Comparison of ENCODE assay signal across 14 cellular contexts in the genomic region with DNA sequence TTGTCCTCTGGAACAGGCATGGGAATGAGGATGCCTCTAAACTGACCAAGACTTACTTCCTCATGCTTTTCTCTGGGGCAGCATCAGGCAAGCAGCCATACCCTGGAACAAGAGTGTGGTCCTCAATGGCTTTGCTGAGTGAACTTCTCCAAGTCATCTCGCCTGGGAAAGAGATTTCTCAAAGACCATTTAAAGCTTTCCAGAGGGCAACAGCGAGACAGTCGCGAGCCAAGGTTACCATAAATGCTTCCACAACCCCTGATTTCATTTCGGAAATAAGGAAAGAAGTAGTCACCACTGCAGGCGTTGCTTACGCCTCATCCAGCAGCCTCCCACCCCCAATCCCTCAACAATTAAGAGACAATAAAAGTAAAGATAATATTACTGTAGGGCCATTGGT. TPM values are rescaled to one million over a fixed set of nuclear protein-coding genes. Genes with fewer than 3 reads are reported as not detected.
A peak's percentile ranks its signal among the peaks of the same experiment; 100 is the strongest.
DNase-seq lines count a peak whose midpoint lies in the region; ATAC-seq and TF ChIP-seq lines count a peak whose summit lies in the region.
"Had no signal": no experiment of that assay in that cellular context is flagged by ENCODE, and none has a peak within 500 bp of the region (broad histone marks: within the 10 kb centered on the region; RNA-seq: fewer than 3 reads in every experiment).

No MANE protein-coding gene starts in this region.

- H3K9ac ChIP-seq in endodermal cell (ENCODE audit: extremely low read depth, low read length, poor library complexity, severe bottlenecking): no peak overlapping the region

- H3K9me3 Mint-ChIP-seq in activated naive CD8-positive, alpha-beta T cell (ENCODE audit: low read depth): peaks cover 4% of the 10 kb centered on the region
- H3K9me3 Mint-ChIP-seq in activated naive CD8-positive, alpha-beta T cell treated with anti-CD3 and anti-CD28 coated beads for 36 hours: no peaks in the 10 kb centered on the region
- H3K9me3 Mint-ChIP-seq in endodermal cell (no peaks in the 10 kb centered on the region), nephron (peaks cover 8% of the 10 kb centered on the region)
- peaks cover 0 to 6% of the 10 kb centered on the region in 2 donors for H3K9me3 Mint-ChIP-seq in activated naive CD4-positive, alpha-beta T cell treated with anti-CD3 and anti-CD28 coated beads, Interleukin-2, amount 50 U/mL, for 72 hours

- no peak for ATAC-seq in HG03571 (IDR thresholded peaks at IDR 0.05; ENCODE audit: unreplicated experiment)
- ATAC-seq in activated naive CD4-positive, alpha-beta T cell treated with anti-CD3 and anti-CD28 coated beads, Interleukin-2, amount 50 U/mL, for 72 hours: no peak

- no peak for DNase-seq in activated naive CD8-positive, alpha-beta T cell treated with anti-CD3 and anti-CD28 coated beads for 36 hours
- DNase-seq in endodermal cell (peak; percentile 52), vagina (ENCODE audit: extremely low spot score in 2 of 2) (no peak), SW 1271 (lab: John Stamatoyannopoulos, UW) (no peak)
- no peak for DNase-seq in activated naive CD4-positive, alpha-beta T cell treated with anti-CD3 and anti-CD28 coated beads, Interleukin-2, amount 50 U/mL, for 72 hours (ENCODE audit: low spot score in 2 of 2)
- DNase-seq: ACHN; immature natural killer cell; naive B cell; NCI-H1436 treated with DMSO at 0.1 percent for 48 hours; stimulated activated CD4-positive, alpha-beta T cell treated with anti-CD3 and anti-CD28 coated beads, Interleukin-15, amount 100 ng/mL, for 24 hours; T-helper 2 cell had no signal

- H3K27ac ChIP-seq in endodermal cell (ENCODE audit: low read depth, low read length): no peak overlapping the region
- H3K27ac ChIP-seq in vagina: peak overlapping the region; percentile 86

- peaks cover 60% of the 10 kb centered on the region for H3K27me3 ChIP-seq in endodermal cell (ENCODE audit: control insufficient read depth, insufficient read depth, low read length, poor library complexity, severe bottlenecking)
- no peaks in the 10 kb centered on the region for H3K27me3 ChIP-seq in vagina

- H3K4me1 ChIP-seq in endodermal cell (ENCODE audit: control insufficient read depth, insufficient read depth, low read length): peaks cover 5% of the 10 kb centered on the region
- H3K4me1 ChIP-seq in vagina: peaks cover 17% of the 10 kb centered on the region

- intact Hi-C loops in vagina (cut with DNase I): no loop called here

- no peaks in the 10 kb centered on the region for H3K36me3 Mint-ChIP-seq in activated naive CD8-positive, alpha-beta T cell
- H3K36me3 Mint-ChIP-seq in activated naive CD8-positive, alpha-beta T cell treated with anti-CD3 and anti-CD28 coated beads for 36 hours: no peaks in the 10 kb centered on the region
- no peaks in the 10 kb centered on the region for H3K36me3 Mint-ChIP-seq in endodermal cell (ENCODE audit: low read depth)
- peaks cover 6% of the 10 kb centered on the region for H3K36me3 Mint-ChIP-seq in nephron (ENCODE audit: low read depth)
- H3K36me3 Mint-ChIP-seq in activated naive CD4-positive, alpha-beta T cell treated with anti-CD3 and anti-CD28 coated beads, Interleukin-2, amount 50 U/mL, for 72 hours: peaks cover 11 to 33% of the 10 kb centered on the region in 2 donors
- H3K36me3 Mint-ChIP-seq: naive B cell had no signal

- peaks cover 39% of the 10 kb centered on the region for H3K27me3 Mint-ChIP-seq in activated naive CD8-positive, alpha-beta T cell
- H3K27me3 Mint-ChIP-seq in activated naive CD8-positive, alpha-beta T cell treated with anti-CD3 and anti-CD28 coated beads for 36 hours: peaks cover 69% of the 10 kb centered on the region
- peaks cover 57% of the 10 kb centered on the region for H3K27me3 Mint-ChIP-seq in endodermal cell (ENCODE audit: insufficient read depth)
- H3K27me3 Mint-ChIP-seq in nephron (ENCODE audit: low read depth): peaks cover 16% of the 10 kb centered on the region

- H3K4me3 ChIP-seq in endodermal cell (ENCODE audit: low read length) (no peak overlapping the region), vagina (peak overlapping the region; percentile 69 to 81)

- no peak overlapping the region for H3K27ac Mint-ChIP-seq in activated naive CD8-positive, alpha-beta T cell
- no peak overlapping the region for H3K27ac Mint-ChIP-seq in activated naive CD8-positive, alpha-beta T cell treated with anti-CD3 and anti-CD28 coated beads for 36 hours
- H3K27ac Mint-ChIP-seq in endodermal cell: no peak overlapping the region
- peak overlapping the region; percentile 95 to 98 (median 96) for H3K27ac Mint-ChIP-seq in nephron
- no peak overlapping the region for H3K27ac Mint-ChIP-seq in activated naive CD4-positive, alpha-beta T cell treated with anti-CD3 and anti-CD28 coated beads, Interleukin-2, amount 50 U/mL, for 72 hours
- H3K27ac Mint-ChIP-seq: immature natural killer cell, naive B cell had no signal

- peak overlapping the region; percentile 24 for H3K4me3 Mint-ChIP-seq in activated naive CD8-positive, alpha-beta T cell
- no peak overlapping the region for H3K4me3 Mint-ChIP-seq in activated naive CD8-positive, alpha-beta T cell treated with anti-CD3 and anti-CD28 coated beads for 36 hours
- H3K4me3 Mint-ChIP-seq in endodermal cell (peak overlapping the region; percentile 66), nephron (peak overlapping the region; percentile 91 to 96 (median 96))

- no peak for TF ChIP-seq POLR2A in vagina (IDR thresholded peaks at IDR 0.05)

- peaks cover 9% of the 10 kb centered on the region for H3K4me1 Mint-ChIP-seq in activated naive CD8-positive, alpha-beta T cell (ENCODE audit: low read depth)
- H3K4me1 Mint-ChIP-seq in activated naive CD8-positive, alpha-beta T cell treated with anti-CD3 and anti-CD28 coated beads for 36 hours: peaks cover 7% of the 10 kb centered on the region
- H3K4me1 Mint-ChIP-seq in endodermal cell (peaks cover 21% of the 10 kb centered on the region), nephron (peaks cover 24% of the 10 kb centered on the region)
- H3K4me1 Mint-ChIP-seq: immature natural killer cell had no signal

- no peaks in the 10 kb centered on the region for H3K36me3 ChIP-seq in endodermal cell (ENCODE audit: control insufficient read depth, insufficient read depth, low read length)
- no peaks in the 10 kb centered on the region for H3K36me3 ChIP-seq in vagina

- H3K9me3 ChIP-seq in endodermal cell (ENCODE audit: control insufficient read depth, low read length): no peaks in the 10 kb centered on the region
- no peaks in the 10 kb centered on the region for H3K9me3 ChIP-seq in vagina

- TF ChIP-seq CTCF in endodermal cell (conservative IDR thresholded peaks at IDR 0.05): no peak
- TF ChIP-seq CTCF in nephron (IDR thresholded peaks at IDR 0.05; ENCODE audit: unreplicated experiment in 3 of 3): no peak
- TF ChIP-seq CTCF in vagina (IDR thresholded peaks at IDR 0.05): no peak

- WGBS in endodermal cell (ENCODE audit: insufficient coverage in 1 of 2, insufficient read length in 1 of 2), 2 experiments: 63 to 83% methylated on average over 4 to 7 of the region's 7 CpGs

RNA-seq across cellular contexts. Expression of gene SNCAIP, which starts 1.2 kb away (rescaled TPM):
- total RNA-seq in activated naive CD8-positive, alpha-beta T cell treated with anti-CD3 and anti-CD28 coated beads for 36 hours: not detected
- total RNA-seq in endodermal cell (1 to 10 TPM; 1.4 to 2.1 TPM), vagina (11.3 TPM)
- polyA plus RNA-seq in endodermal cell (2013, experiment 1 of 2): 15.0 TPM
- 18.3 TPM for polyA plus RNA-seq in endodermal cell (2013, experiment 2 of 2)
- not detected for total RNA-seq in activated naive CD4-positive, alpha-beta T cell treated with anti-CD3 and anti-CD28 coated beads, Interleukin-2, amount 50 U/mL, for 72 hours
- polyA plus RNA-seq: immature natural killer cell had no signal

Comparison
In these comparisons a context has a peak if more than half of its experiments do, and no peak if none do; other contexts are left out.
1. H3K27ac Mint-ChIP-seq: peak in nephron (3 of 3); none in activated naive CD8-positive, alpha-beta T cell (single experiment), activated naive CD8-positive, alpha-beta T cell treated with anti-CD3 and anti-CD28 coated beads for 36 hours (single experiment), endodermal cell (single experiment) and activated naive CD4-positive, alpha-beta T cell treated with anti-CD3 and anti-CD28 coated beads, Interleukin-2, amount 50 U/mL, for 72 hours (0 of 2).